ENCODE assay signal across 5 cellular contexts in genomic region chr12:106657499-106657898, GRCh38.
"Had no signal": no experiment of that assay in that cellular context is flagged by ENCODE, and none has a peak within 500 bp of the region (broad histone marks: within the 10 kb centered on the region; RNA-seq: fewer than 3 reads in every experiment).

No MANE protein-coding gene starts in this region.

- DNase-seq: H9, HCEC 1CT had no signal

- H3K4me2 ChIP-seq: GM23338 had no signal

- H3K27ac ChIP-seq: HL-60 had no signal

- H3K4me3 ChIP-seq: GM23338 had no signal

- ATAC-seq: GM23338, HepG2 had no signal
